14 cellular contexts compared by ENCODE assay signal in the genomic region with DNA sequence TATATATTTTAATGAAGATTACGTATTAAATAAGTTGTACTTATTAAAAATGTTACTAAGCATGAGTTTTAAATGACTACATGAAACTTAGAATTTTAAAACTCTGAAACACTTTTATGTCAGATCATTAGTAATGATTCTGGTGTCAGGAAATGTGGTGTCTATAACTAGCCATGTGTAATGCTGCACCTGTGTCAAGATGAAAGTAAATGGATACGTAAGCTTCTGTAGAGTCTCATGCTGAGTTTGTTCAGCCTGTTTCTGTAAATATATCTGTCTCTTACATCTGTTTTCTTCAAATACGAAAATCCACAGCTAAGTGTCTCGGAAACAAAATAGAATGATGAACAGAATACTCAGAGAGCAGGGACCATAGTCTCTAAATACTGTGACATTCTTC.
"Had no signal": no experiment of that assay in that cellular context is flagged by ENCODE, and none has a peak within 500 bp of the region (broad histone marks: within the 10 kb centered on the region; RNA-seq: fewer than 3 reads in every experiment).

No MANE protein-coding gene starts in this region.

- H3K27me3 ChIP-seq: sigmoid colon, suprapubic skin, upper lobe of left lung had no signal

- H3K9me3 ChIP-seq: sigmoid colon, suprapubic skin, upper lobe of left lung had no signal

- ATAC-seq: activated CD8-positive, alpha-beta memory T cell treated with anti-CD3 and anti-CD28 coated beads, Interleukin-2, amount 10 ng/mL, durations not matched to agents 7 days and 5 days had no signal

- H3K27ac ChIP-seq: sigmoid colon, suprapubic skin, upper lobe of left lung had no signal

- DNase-seq: activated CD4-positive, alpha-beta T cell treated with anti-CD3 and anti-CD28 coated beads for 1 hour; activated CD4-positive, alpha-beta T cell treated with anti-CD3 and anti-CD28 coated beads, Interleukin-2, amount 50 U/mL, for 48 hours; activated CD8-positive, alpha-beta memory T cell treated with anti-CD3 and anti-CD28 coated beads, Interleukin-2, amount 10 ng/mL, durations not matched to agents 7 days and 5 days; activated effector memory CD4-positive, alpha-beta T cell treated with anti-CD3 and anti-CD28 coated beads, Interleukin-2, amount 50 U/mL, for 16 hours; activated T-cell treated with anti-CD3 and anti-CD28 coated beads, Interleukin-2, amount 50 U/mL, for 24 hours; amygdala; cerebellar nuclear complex; endodermal cell; hypothalamus; sigmoid colon; stimulated activated CD4-positive, alpha-beta T cell treated with anti-CD3 and anti-CD28 coated beads, Interleukin-12 subunit alpha, Interleukin-12 subunit beta, amount 100 ng/mL, for 4 hours; stimulated activated naive CD4-positive, alpha-beta T cell; upper lobe of left lung had no signal

- H3K4me3 ChIP-seq: sigmoid colon, suprapubic skin, upper lobe of left lung had no signal

- H3K4me1 ChIP-seq: sigmoid colon, suprapubic skin, upper lobe of left lung had no signal

- H3K36me3 ChIP-seq: sigmoid colon, suprapubic skin, upper lobe of left lung had no signal
